1 cellular context compared by ENCODE assay signal in genomic region chr19:13930402-13930801, GRCh38.
TF ChIP-seq lines count a peak whose summit lies in the region.

No MANE protein-coding gene starts in this region.

TF ChIP-seq in endothelial cell of umbilical vein, 7 proteins besides CTCF, POLR2A, EP300 and RAD21:
- no peak for TF ChIP-seq POLR2AphosphoS5 (IDR thresholded peaks at IDR 0.05; ENCODE audit: insufficient read depth, low read depth, low read length)
- TF ChIP-seq MYC (IDR thresholded peaks at IDR 0.05; ENCODE audit: low read depth, low read length) = no peak
- no peak for TF ChIP-seq GATA2 (IDR thresholded peaks at IDR 0.05; ENCODE audit: insufficient read depth, insufficient read length, low read depth, low read length)
- TF ChIP-seq JUN (IDR thresholded peaks at IDR 0.05; ENCODE audit: borderline replicate concordance, insufficient read depth, insufficient read length, low read depth) = no peak
- no peak for TF ChIP-seq MAX (IDR thresholded peaks at IDR 0.05; ENCODE audit: insufficient read depth, insufficient read length)
- TF ChIP-seq FOS (IDR thresholded peaks at IDR 0.05; ENCODE audit: borderline replicate concordance, insufficient read depth, low read length) = no peak
- TF ChIP-seq EZH2 (IDR thresholded peaks at IDR 0.05; ENCODE audit: borderline replicate concordance, low read depth, low read length, severe bottlenecking) = no peak
